In genomic region chr2:20185176-20186022, GRCh38 we compare ENCODE assay signal across 9 cellular contexts. TPM values are rescaled to one million over a fixed set of nuclear protein-coding genes. Genes with fewer than 3 reads are reported as not detected.
DNase-seq lines count a peak whose midpoint lies in the region; ATAC-seq and TF ChIP-seq lines count a peak whose summit lies in the region.
"Had no signal": no experiment of that assay in that cellular context is flagged by ENCODE, and none has a peak within 500 bp of the region (broad histone marks: within the 10 kb centered on the region; RNA-seq: fewer than 3 reads in every experiment).

No MANE protein-coding gene starts in this region.

- no peak overlapping the region for H2AFZ ChIP-seq in Karpas-422 (ENCODE audit: low read length)

- DNase-seq in Karpas-422 (no peak), UCSD-AML1 (lab: John Stamatoyannopoulos, UW; ENCODE audit: unreplicated experiment) (peak; percentile 69), left kidney (ENCODE audit: low read depth, low spot score) (peak; percentile 64), transverse colon (no peak), globus pallidus (ENCODE audit: low spot score) (no peak), SK-N-DZ (ENCODE audit: low spot score) (no peak)
- DNase-seq: activated CD4-positive, alpha-beta T cell treated with anti-CD3 and anti-CD28 coated beads, Interleukin-2, amount 50 U/mL, for 1 hour had no signal

- TF ChIP-seq CTCF in transverse colon (IDR thresholded peaks at IDR 0.05), result no peak

- no peaks in the 10 kb centered on the region for H3K36me3 ChIP-seq in Karpas-422 (ENCODE audit: insufficient read depth, low read length)
- H3K36me3 ChIP-seq in transverse colon, result no peaks in the 10 kb centered on the region

- 60 to 79% methylated on average over 1 to 18 of the region's 18 CpGs for WGBS in transverse colon (ENCODE audit: low coverage in 1 of 2), 2 donors

- H3K27ac ChIP-seq in Karpas-422 (ENCODE audit: low read length), result no peak overlapping the region
- H3K27ac ChIP-seq in transverse colon, result peak overlapping the region in 3 of 4 donors; percentile 69 to 88 (median 85)

- H3K9ac ChIP-seq in Karpas-422 (ENCODE audit: low read length), result peak overlapping the region; percentile 53; the same call in 1 of the 2 replicates

- no peaks in the 10 kb centered on the region for H3K79me2 ChIP-seq in Karpas-422 (ENCODE audit: low read length)

- ATAC-seq in GM18502 (IDR thresholded peaks at IDR 0.05; ENCODE audit: poor library complexity, unreplicated experiment) (no peak), GM18511 (IDR thresholded peaks at IDR 0.05; ENCODE audit: unreplicated experiment) (no peak)

- in situ Hi-C loops in transverse colon (cut with MboI; ENCODE audit: low pct_ligation_motif_present in 1 of 4, low pct_unique_long_range_greater_than_20kb in 1 of 4, low sequenced_read_pairs in 3 of 4), result no loop called here

- intact Hi-C loops in transverse colon (cut with DNase I; ENCODE audit: low total_unique reads), result no loop called here

- H3K4me3 ChIP-seq in Karpas-422 (ENCODE audit: low read length), result no peak overlapping the region
- H3K4me3 ChIP-seq in transverse colon, result peak overlapping the region in 1 of 4 donors; percentile 43

- no peaks in the 10 kb centered on the region for H3K27me3 ChIP-seq in Karpas-422 (ENCODE audit: low read length)
- no peaks in the 10 kb centered on the region for H3K27me3 ChIP-seq in transverse colon

- no peak for TF ChIP-seq POLR2A in transverse colon (IDR thresholded peaks at IDR 0.05)

- TF ChIP-seq EP300 in transverse colon (IDR thresholded peaks at IDR 0.05; ENCODE audit: low read depth), result no peak

- H3K9me2 ChIP-seq in Karpas-422 (replicated peaks; ENCODE audit: insufficient read depth, low read length), result no peaks in the 10 kb centered on the region

- H3K4me2 ChIP-seq in Karpas-422 (ENCODE audit: low read depth, low read length, poor library complexity, severe bottlenecking), result peak overlapping the region; percentile 56

- no peaks in the 10 kb centered on the region for H3K9me3 ChIP-seq in Karpas-422 (ENCODE audit: low read length)
- no peaks in the 10 kb centered on the region for H3K9me3 ChIP-seq in transverse colon

- H3K4me1 ChIP-seq in Karpas-422 (ENCODE audit: low read length) (peaks cover 22% of the 10 kb centered on the region), transverse colon (peaks cover 5 to 32% (median 23%) of the 10 kb centered on the region in 4 donors)

- H4K20me1 ChIP-seq in Karpas-422 (ENCODE audit: insufficient read depth, low read depth, low read length), result no peaks in the 10 kb centered on the region

RNA-seq across cellular contexts. Expression of gene SDC1, which starts 39.5 kb away (rescaled TPM):
- total RNA-seq in Karpas-422 (2014; rRNA removed; shearing (Covaris generic); ENCODE audit: low replicate concordance), result 11.5 and 25.1 TPM in 2 replicates
- total RNA-seq in transverse colon, result 100 to 1,000 TPM; 103 to 192 (median 127) TPM
- polyA plus RNA-seq in SK-N-DZ (2014; cell fraction: cytosol; rRNA removed), result 29.4 and 29.8 TPM in 2 replicates
- 14.4 and 15.9 TPM in 2 replicates for polyA plus RNA-seq in SK-N-DZ (2014; cell fraction: nucleus; rRNA removed)

Comparison
In these comparisons a context has a peak if more than half of its experiments do, and no peak if none do; other contexts are left out.
1. DNase-seq: peak in UCSD-AML1 (single experiment) and left kidney (single experiment); none in Karpas-422 (single experiment), transverse colon (single experiment), globus pallidus (single experiment) and SK-N-DZ (single experiment).